24 cellular contexts compared by ENCODE assay signal in genomic region chr5:3216386-3216785, GRCh38.
"Had no signal": no experiment of that assay in that cellular context is flagged by ENCODE, and none has a peak within 500 bp of the region (broad histone marks: within the 10 kb centered on the region; RNA-seq: fewer than 3 reads in every experiment).

No MANE protein-coding gene starts in this region.

- H3K27ac ChIP-seq: colonic mucosa, epithelial cell of prostate, esophagus squamous epithelium, gastrocnemius medialis, heart right ventricle, left ventricle myocardium inferior, lower lobe of right lung had no signal

- H3K27me3 ChIP-seq: colonic mucosa, esophagus squamous epithelium, gastrocnemius medialis had no signal

- H3K4me3 ChIP-seq: colonic mucosa, esophagus squamous epithelium, gastrocnemius medialis, heart right ventricle, left ventricle myocardium inferior, lower lobe of right lung had no signal

- H3K4me3 Mint-ChIP-seq: dendritic cell treated with granulocyte-macrophage colony-stimulating factor and Interleukin-4, amounts not matched to agents 40 ng/mL and 50 ng/mL, for 4 days; effector memory CD8-positive, alpha-beta T cell; endodermal cell had no signal

- H3K9me3 ChIP-seq: colonic mucosa, esophagus squamous epithelium, gastrocnemius medialis, heart right ventricle, left ventricle myocardium inferior, lower lobe of right lung had no signal

- H3K4me1 ChIP-seq: colonic mucosa, esophagus squamous epithelium, gastrocnemius medialis, heart right ventricle, left ventricle myocardium inferior, lower lobe of right lung had no signal

- DNase-seq: cerebellar nuclear complex; cortex of kidney; effector CD8-positive, alpha-beta T cell; effector memory CD8-positive, alpha-beta T cell; endodermal cell; erythroblast; esophagus squamous epithelium; foreskin fibroblast; foreskin melanocyte; gastrocnemius medialis; glutamatergic neuron; heart right ventricle; hippocampal formation; kidney glomerular epithelial cell; left colon; left ventricle myocardium inferior; lower lobe of right lung; mesenchymal stem cell; midbrain had no signal

- H3K36me3 ChIP-seq: colonic mucosa, esophagus squamous epithelium, gastrocnemius medialis, heart right ventricle, left ventricle myocardium inferior, lower lobe of right lung had no signal

- ATAC-seq: effector memory CD8-positive, alpha-beta T cell; esophagus mucosa; gastrocnemius medialis; heart right ventricle; left colon; left lobe of liver; lower lobe of right lung had no signal

- H3K27ac Mint-ChIP-seq: dendritic cell treated with granulocyte-macrophage colony-stimulating factor and Interleukin-4, amounts not matched to agents 40 ng/mL and 50 ng/mL, for 4 days; effector memory CD8-positive, alpha-beta T cell; endodermal cell had no signal

- H3K4me1 Mint-ChIP-seq: endodermal cell had no signal

- H3K9me3 Mint-ChIP-seq: dendritic cell treated with granulocyte-macrophage colony-stimulating factor and Interleukin-4, amounts not matched to agents 40 ng/mL and 50 ng/mL, for 4 days; endodermal cell had no signal

- H3K27me3 Mint-ChIP-seq: dendritic cell treated with granulocyte-macrophage colony-stimulating factor and Interleukin-4, amounts not matched to agents 40 ng/mL and 50 ng/mL, for 4 days; effector memory CD8-positive, alpha-beta T cell had no signal
